Comparison of ENCODE assay signal across 31 cellular contexts in genomic region chr6:7572213-7572943, GRCh38. TPM values are rescaled to one million over a fixed set of nuclear protein-coding genes. Genes with fewer than 3 reads are reported as not detected.
"Had no signal": no experiment of that assay in that cellular context is flagged by ENCODE, and none has a peak within 500 bp of the region (broad histone marks: within the 10 kb centered on the region; RNA-seq: fewer than 3 reads in every experiment).

No MANE protein-coding gene starts in this region.

- H3K4me1 Mint-ChIP-seq: naive B cell; naive thymus-derived CD8-positive, alpha-beta T cell; nephron progenitor cell; neural crest cell; stimulated activated memory B cell treated with anti-CD40 and anti-IgM and Interleukin-4, amounts not matched to agents 10 μg/mL and 1 μg/mL and 100 μg/mL, for 72 hours; stimulated activated naive CD8-positive, alpha-beta T cell treated with anti-CD3 and anti-CD28 coated beads, Interleukin-15, amount 100 ng/mL, for 72 hours had no signal

- H3K27ac ChIP-seq: neutrophil, pancreas, psoas muscle, skin epidermis, spleen, suprapubic skin, testis, tibial artery, transverse colon, upper lobe of left lung, vagina had no signal

- ATAC-seq: naive thymus-derived CD8-positive, alpha-beta T cell; natural killer cell treated with Interleukin-12 subunit alpha and Interleukin-12 subunit beta and Interleukin-15 and Interleukin-18, amount 100 ng/mL, for 72 hours; psoas muscle; right cardiac atrium; sciatic nerve; stimulated activated memory B cell treated with anti-CD40 and anti-IgM and Interleukin-4, amounts not matched to agents 10 μg/mL and 1 μg/mL and 100 μg/mL, for 72 hours; stimulated activated naive CD8-positive, alpha-beta T cell treated with anti-CD3 and anti-CD28 coated beads, Interleukin-15, amount 100 ng/mL, for 72 hours; stimulated activated naive CD8-positive, alpha-beta T cell treated with anti-CD3 and anti-CD28 coated beads, Interleukin-15, Interleukin-2, amounts not matched to agents 100 U/mL and 50 U/mL, for 24 hours had no signal

- H3K36me3 ChIP-seq: neutrophil had no signal

- H3K9me3 ChIP-seq: neutrophil, pancreas, psoas muscle, spleen, suprapubic skin, testis, tibial artery, transverse colon, upper lobe of left lung, vagina had no signal

- H3K4me1 ChIP-seq: pancreas, psoas muscle, spleen, suprapubic skin, testis, tibial artery, transverse colon, upper lobe of left lung, vagina had no signal

- FAIRE-seq: pancreas, urothelium cell line had no signal

- H3K4me3 Mint-ChIP-seq: naive B cell; naive thymus-derived CD8-positive, alpha-beta T cell; natural killer cell treated with Interleukin-12 subunit alpha and Interleukin-12 subunit beta and Interleukin-15 and Interleukin-18, amount 100 ng/mL, for 72 hours; nephron progenitor cell; neural crest cell; stimulated activated memory B cell treated with anti-CD40 and anti-IgM and Interleukin-4, amounts not matched to agents 10 μg/mL and 1 μg/mL and 100 μg/mL, for 72 hours; stimulated activated naive CD8-positive, alpha-beta T cell treated with anti-CD3 and anti-CD28 coated beads, Interleukin-15, amount 100 ng/mL, for 72 hours had no signal

- H3K9me3 Mint-ChIP-seq: naive B cell; naive thymus-derived CD8-positive, alpha-beta T cell; natural killer cell treated with Interleukin-12 subunit alpha and Interleukin-12 subunit beta and Interleukin-15 and Interleukin-18, amount 100 ng/mL, for 72 hours; nephron progenitor cell; neural crest cell; stimulated activated memory B cell treated with anti-CD40 and anti-IgM and Interleukin-4, amounts not matched to agents 10 μg/mL and 1 μg/mL and 100 μg/mL, for 72 hours; stimulated activated naive CD8-positive, alpha-beta T cell treated with anti-CD3 and anti-CD28 coated beads, Interleukin-15, amount 100 ng/mL, for 72 hours had no signal

- H3K27me3 ChIP-seq: pancreas, suprapubic skin, testis, transverse colon, upper lobe of left lung, vagina had no signal

- H3K36me3 Mint-ChIP-seq: natural killer cell treated with Interleukin-12 subunit alpha and Interleukin-12 subunit beta and Interleukin-15 and Interleukin-18, amount 100 ng/mL, for 72 hours; stimulated activated memory B cell treated with anti-CD40 and anti-IgM and Interleukin-4, amounts not matched to agents 10 μg/mL and 1 μg/mL and 100 μg/mL, for 72 hours had no signal

- DNase-seq: naive B cell; naive thymus-derived CD8-positive, alpha-beta T cell; nephron progenitor cell; nucleus accumbens; pancreas; psoas muscle; right cardiac atrium; spleen; stimulated activated CD4-positive, alpha-beta T cell treated with anti-CD3 and anti-CD28 coated beads, Interleukin-12 subunit alpha, Interleukin-12 subunit beta, amount 100 ng/mL, for 4 hours; stimulated activated CD4-positive, alpha-beta T cell treated with anti-CD3 and anti-CD28 coated beads, Interleukin-1b, Interleukin-23, amount 100 ng/mL, for 48 hours; stimulated activated CD4-positive, alpha-beta T cell treated with anti-CD3 and anti-CD28 coated beads, Interleukin-4, amount 100 ng/mL, for 1 hour; stimulated activated CD4-positive, alpha-beta T cell treated with anti-CD3 and anti-CD28 coated beads, Interleukin-4, amount 100 ng/mL, for 4 hours; stimulated activated CD8-positive, alpha-beta memory T cell treated with anti-CD3 and anti-CD28 coated beads, Interleukin-4, amount 100 ng/mL, for 48 hours; stimulated activated naive CD4-positive, alpha-beta T cell; stimulated activated naive CD8-positive, alpha-beta T cell treated with anti-CD3 and anti-CD28 coated beads, Interleukin-15, amount 100 ng/mL, for 72 hours; stimulated activated naive CD8-positive, alpha-beta T cell treated with anti-CD3 and anti-CD28 coated beads, Interleukin-15, Interleukin-2, amounts not matched to agents 100 U/mL and 50 U/mL, for 24 hours; substantia nigra; testis; tibial artery; transverse colon; upper lobe of left lung had no signal

- H3K4me3 ChIP-seq: pancreas, psoas muscle, skin epidermis, smooth muscle cell, spleen, suprapubic skin, testis, tibial artery, transverse colon, upper lobe of left lung, vagina had no signal

- H3K4me2 ChIP-seq: smooth muscle cell had no signal

- H3K27ac Mint-ChIP-seq: naive thymus-derived CD8-positive, alpha-beta T cell; natural killer cell treated with Interleukin-12 subunit alpha and Interleukin-12 subunit beta and Interleukin-15 and Interleukin-18, amount 100 ng/mL, for 72 hours; stimulated activated memory B cell treated with anti-CD40 and anti-IgM and Interleukin-4, amounts not matched to agents 10 μg/mL and 1 μg/mL and 100 μg/mL, for 72 hours; stimulated activated naive CD8-positive, alpha-beta T cell treated with anti-CD3 and anti-CD28 coated beads, Interleukin-15, amount 100 ng/mL, for 72 hours had no signal

RNA-seq across cellular contexts. Expression of gene DSP, which starts 30.9 kb away (rescaled TPM):
- total RNA-seq: natural killer cell treated with Interleukin-12 subunit alpha and Interleukin-12 subunit beta and Interleukin-15 and Interleukin-18, amount 100 ng/mL, for 72 hours had no signal
- polyA plus RNA-seq: naive thymus-derived CD8-positive, alpha-beta T cell had no signal
